24 cellular contexts compared by ENCODE assay signal in genomic region chr7:71626206-71626605, GRCh38.
DNase-seq lines count a peak whose midpoint lies in the region; ATAC-seq and TF ChIP-seq lines count a peak whose summit lies in the region.
"Had no signal": no experiment of that assay in that cellular context is flagged by ENCODE, and none has a peak within 500 bp of the region (broad histone marks: within the 10 kb centered on the region; RNA-seq: fewer than 3 reads in every experiment).

No MANE protein-coding gene starts in this region.

- H3K4me3 Mint-ChIP-seq in nephron progenitor cell, result no peak overlapping the region
- H3K4me3 Mint-ChIP-seq: activated CD4-positive, alpha-beta T cell treated with anti-CD3 and anti-CD28 coated beads, Interleukin-2, amount 10 ng/mL, durations not matched to agents 7 days and 5 days; activated naive CD8-positive, alpha-beta T cell; stimulated activated effector memory CD8-positive, alpha-beta T cell treated with anti-CD3 and anti-CD28 coated beads, Interleukin-12 subunit alpha, Interleukin-12 subunit beta, amount 100 ng/mL, for 72 hours had no signal

- TF ChIP-seq CTCF in WERI-Rb-1 (IDR thresholded peaks at IDR 0.05; ENCODE audit: low read depth, low read length) (no peak), foreskin keratinocyte (conservative IDR thresholded peaks at IDR 0.05) (no peak), smooth muscle cell (IDR thresholded peaks at IDR 0.05; ENCODE audit: borderline replicate concordance, insufficient read depth, poor library complexity, severe bottlenecking) (no peak), nephron progenitor cell (IDR thresholded peaks at IDR 0.05) (no peak)

- 29% methylated on average over 1 of the region's 1 CpG for WGBS in smooth muscle cell (ENCODE audit: low lambda C conversion rate)

- no peaks in the 10 kb centered on the region for H3K9me3 Mint-ChIP-seq in nephron progenitor cell

- no peaks in the 10 kb centered on the region for H4K20me1 ChIP-seq in smooth muscle cell (ENCODE audit: low read depth)

- peaks cover 6% of the 10 kb centered on the region for H3K27me3 Mint-ChIP-seq in nephron progenitor cell (ENCODE audit: low read depth, poor library complexity)
- H3K27me3 Mint-ChIP-seq: activated CD4-positive, alpha-beta T cell treated with anti-CD3 and anti-CD28 coated beads, Interleukin-2, amount 10 ng/mL, durations not matched to agents 7 days and 5 days had no signal

- H3K27ac Mint-ChIP-seq in nephron progenitor cell, result no peak overlapping the region
- H3K27ac Mint-ChIP-seq: activated CD4-positive, alpha-beta T cell treated with anti-CD3 and anti-CD28 coated beads, Interleukin-2, amount 10 ng/mL, durations not matched to agents 7 days and 5 days; activated naive CD8-positive, alpha-beta T cell; activated T-helper 2 cell treated with anti-CD3 and anti-CD28 coated beads, Interferon-gamma antibody, Interleukin-2, Interleukin-4, amounts not matched to agents 10 μg/mL and 5 μg/mL and 100 μg/mL, durations not matched to agents 14 hours and 24 hours and 36 hours; stimulated activated effector memory CD8-positive, alpha-beta T cell treated with anti-CD3 and anti-CD28 coated beads, Interleukin-12 subunit alpha, Interleukin-12 subunit beta, amount 100 ng/mL, for 72 hours had no signal

- peak; percentile 58 for ATAC-seq in foreskin keratinocyte
- ATAC-seq: left lung; stimulated activated effector memory CD8-positive, alpha-beta T cell treated with anti-CD3 and anti-CD28 coated beads, Interleukin-12 subunit alpha, Interleukin-12 subunit beta, amount 100 ng/mL, for 72 hours had no signal

- no peaks in the 10 kb centered on the region for H3F3A ChIP-seq in smooth muscle cell (ENCODE audit: low read depth)

- no peaks in the 10 kb centered on the region for H3K79me2 ChIP-seq in smooth muscle cell (ENCODE audit: low read depth)

- H3K4me3 ChIP-seq in WERI-Rb-1 (ENCODE audit: low read depth, low read length) (no peak overlapping the region), smooth muscle cell (no peak overlapping the region)
- H3K4me3 ChIP-seq: left lung, SJCRH30, suprapubic skin had no signal

- DNase-seq in GM03348 (ENCODE audit: low spot score), result peak; percentile 39
- DNase-seq in WERI-Rb-1, result no peak
- DNase-seq in foreskin keratinocyte, result peak; percentile 32 to 57
- no peak for DNase-seq in smooth muscle cell (lab: John Stamatoyannopoulos, UW; ENCODE audit: unreplicated experiment)
- DNase-seq in nephron progenitor cell, result no peak
- DNase-seq in NCI-H1092 treated with DMSO at 0.1 percent for 48 hours (lab: John Stamatoyannopoulos, UW), result no peak
- no peak for DNase-seq in HT-29 (ENCODE audit: low spot score)
- DNase-seq: activated CD4-positive, alpha-beta T cell treated with anti-CD3 and anti-CD28 coated beads, Interleukin-2, amount 10 ng/mL, durations not matched to agents 7 days and 5 days; AML-193; cortex of kidney; DMS79; glutamatergic neuron; GOT3; Kasumi-1; left lung; midbrain; NCI-H1048; NCI-H2081; NCI-H446 treated with DMSO at 0.1 percent for 48 hours had no signal

- H3K36me3 ChIP-seq in WERI-Rb-1 (no peaks in the 10 kb centered on the region), smooth muscle cell (ENCODE audit: low read depth) (no peaks in the 10 kb centered on the region)
- H3K36me3 ChIP-seq: left lung, SJCRH30, suprapubic skin had no signal

- H3K27ac ChIP-seq in WERI-Rb-1 (peak overlapping the region; percentile 79), foreskin keratinocyte (no peak overlapping the region), smooth muscle cell (ENCODE audit: low read depth) (peak overlapping the region; percentile 80)
- H3K27ac ChIP-seq: left lung, SJCRH30, suprapubic skin had no signal

- no peaks in the 10 kb centered on the region for H3K4me1 Mint-ChIP-seq in nephron progenitor cell
- H3K4me1 Mint-ChIP-seq: activated CD4-positive, alpha-beta T cell treated with anti-CD3 and anti-CD28 coated beads, Interleukin-2, amount 10 ng/mL, durations not matched to agents 7 days and 5 days; stimulated activated effector memory CD8-positive, alpha-beta T cell treated with anti-CD3 and anti-CD28 coated beads, Interleukin-12 subunit alpha, Interleukin-12 subunit beta, amount 100 ng/mL, for 72 hours had no signal

- no peaks in the 10 kb centered on the region for H3K9me3 ChIP-seq in WERI-Rb-1 (ENCODE audit: severe bottlenecking)
- no peaks in the 10 kb centered on the region for H3K9me3 ChIP-seq in smooth muscle cell (replicated peaks; ENCODE audit: low read depth)
- H3K9me3 ChIP-seq: left lung, SJCRH30 had no signal

- no peaks in the 10 kb centered on the region for H3K27me3 ChIP-seq in WERI-Rb-1 (ENCODE audit: insufficient read depth, low read depth, severe bottlenecking)
- no peaks in the 10 kb centered on the region for H3K27me3 ChIP-seq in foreskin keratinocyte
- H3K27me3 ChIP-seq in smooth muscle cell (ENCODE audit: low read depth), result no peaks in the 10 kb centered on the region
- H3K27me3 ChIP-seq: left lung, SJCRH30, suprapubic skin had no signal

- H2AFZ ChIP-seq in smooth muscle cell (ENCODE audit: low read depth), result no peak overlapping the region

- no peaks in the 10 kb centered on the region for H3K4me1 ChIP-seq in foreskin keratinocyte
- peaks cover 7% of the 10 kb centered on the region for H3K4me1 ChIP-seq in smooth muscle cell (ENCODE audit: low read depth)
- H3K4me1 ChIP-seq: left lung, suprapubic skin had no signal

- H3K4me2 ChIP-seq in smooth muscle cell, result no peak overlapping the region

- H3K36me3 Mint-ChIP-seq in nephron progenitor cell (ENCODE audit: low read depth), result no peaks in the 10 kb centered on the region
- H3K36me3 Mint-ChIP-seq: activated naive CD8-positive, alpha-beta T cell; stimulated activated effector memory CD8-positive, alpha-beta T cell treated with anti-CD3 and anti-CD28 coated beads, Interleukin-12 subunit alpha, Interleukin-12 subunit beta, amount 100 ng/mL, for 72 hours had no signal

- peak overlapping the region; percentile 30 for H3K9ac ChIP-seq in smooth muscle cell (ENCODE audit: low read depth)

Comparison
In these comparisons a context has a peak if more than half of its experiments do, and no peak if none do; other contexts are left out.
1. DNase-seq: peak in GM03348 (single experiment) and foreskin keratinocyte (2 of 2); none in WERI-Rb-1 (single experiment), smooth muscle cell (single experiment), nephron progenitor cell (single experiment), NCI-H1092 treated with DMSO at 0.1 percent for 48 hours (single experiment) and HT-29 (single experiment).